ENCODE assay signal across 1 cellular context in genomic region chr4:95319169-95319568, GRCh38.
TF ChIP-seq lines count a peak whose summit lies in the region.

No MANE protein-coding gene starts in this region.

TF ChIP-seq in K562, 482 proteins besides CTCF, POLR2A, EP300 and RAD21 (continued from another document):
- no peak for TF ChIP-seq ETV6 (IDR thresholded peaks at IDR 0.05; ENCODE audit: borderline replicate concordance in 1 of 2, low read depth in 2 of 2, low read length in 1 of 2)
- TF ChIP-seq ETV6 (CRISPR knock-in tag; IDR thresholded peaks at IDR 0.05; ENCODE audit: borderline replicate concordance) = no peak
- TF ChIP-seq GABPB1 (CRISPR knock-in tag; IDR thresholded peaks at IDR 0.05) = no peak
- no peak for TF ChIP-seq ZBED1 (IDR thresholded peaks at IDR 0.05)
- no peak for TF ChIP-seq DACH1 (IDR thresholded peaks at IDR 0.05; ENCODE audit: partially characterized antibody)
- TF ChIP-seq ZNF12 (CRISPR knock-in tag; IDR thresholded peaks at IDR 0.05) = no peak
- no peak for TF ChIP-seq SNAPC5 (CRISPR knock-in tag; IDR thresholded peaks at IDR 0.05)
